In the genomic region with DNA sequence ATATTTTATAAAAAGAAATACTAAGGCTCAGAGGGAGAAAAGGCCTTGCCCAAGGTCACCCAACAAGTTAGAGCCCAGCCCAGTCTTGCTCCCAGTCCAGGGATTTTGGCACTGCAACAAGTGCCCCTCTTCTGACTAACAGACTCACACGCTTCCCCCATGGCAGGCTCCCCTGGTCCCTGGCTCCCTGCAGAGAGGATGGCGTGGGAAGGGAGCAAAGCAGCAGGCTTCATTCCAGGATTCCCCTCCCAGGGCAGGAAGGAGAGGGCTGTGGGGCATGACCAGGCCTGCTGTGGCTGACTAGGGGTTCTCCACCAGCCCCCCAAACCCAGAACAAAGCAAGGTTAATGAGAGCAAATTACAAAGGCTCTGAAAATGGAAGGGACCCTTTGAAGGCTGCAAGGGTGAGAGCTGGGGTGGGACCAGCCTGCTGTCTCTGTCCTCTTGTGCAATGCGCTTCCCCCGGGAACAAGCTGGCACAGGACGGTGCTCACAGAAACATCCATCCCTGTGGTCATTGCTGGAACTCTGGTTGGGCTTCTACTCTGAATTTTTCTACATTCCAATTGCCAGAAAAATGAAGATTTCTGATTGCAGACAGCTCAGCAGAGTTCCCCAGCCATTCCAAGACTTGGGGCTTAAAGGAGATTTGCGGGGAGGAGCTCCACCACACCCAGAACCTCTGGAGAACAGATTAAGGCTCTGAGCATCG, we compare ENCODE assay signal across 19 cellular contexts. TPM values are rescaled to one million over a fixed set of nuclear protein-coding genes. Genes with fewer than 3 reads are reported as not detected.
DNase-seq lines count a peak whose midpoint lies in the region; ATAC-seq, FAIRE-seq and TF ChIP-seq lines count a peak whose summit lies in the region.
"Had no signal": no experiment of that assay in that cellular context is flagged by ENCODE, and none has a peak within 500 bp of the region (broad histone marks: within the 10 kb centered on the region; RNA-seq: fewer than 3 reads in every experiment).

No MANE protein-coding gene starts in this region.

- no peaks in the 10 kb centered on the region for H3K36me3 ChIP-seq in astrocyte (ENCODE audit: insufficient read depth, low read length)
- no peaks in the 10 kb centered on the region for H3K36me3 ChIP-seq in CD8-positive, alpha-beta T cell (ENCODE audit: insufficient read depth, low read length)
- H3K36me3 ChIP-seq: BLaER1 had no signal

- H3K27me3 ChIP-seq in astrocyte (ENCODE audit: insufficient read depth, low read length) (peaks cover 4% of the 10 kb centered on the region), foreskin keratinocyte (no peaks in the 10 kb centered on the region)
- no peaks in the 10 kb centered on the region for H3K27me3 ChIP-seq in CD8-positive, alpha-beta T cell (ENCODE audit: insufficient read depth, low read length)
- H3K27me3 ChIP-seq: BLaER1 had no signal

- ATAC-seq in foreskin keratinocyte (peak; percentile 72), GM21737 (IDR thresholded peaks at IDR 0.05; ENCODE audit: unreplicated experiment) (no peak), HG03280 (IDR thresholded peaks at IDR 0.05; ENCODE audit: unreplicated experiment) (no peak)
- ATAC-seq in CD8-positive, alpha-beta T cell, result no peak

- H3K4me1 Mint-ChIP-seq in astrocyte (ENCODE audit: low read depth, unreplicated experiment) (peaks cover 10% of the 10 kb centered on the region), CD14-positive monocyte (peaks cover 11% of the 10 kb centered on the region)
- H3K4me1 Mint-ChIP-seq in CD8-positive, alpha-beta T cell (ENCODE audit: low read depth), result no peaks in the 10 kb centered on the region

- H3K36me3 Mint-ChIP-seq in astrocyte (ENCODE audit: low read depth, unreplicated experiment), result no peaks in the 10 kb centered on the region
- no peaks in the 10 kb centered on the region for H3K36me3 Mint-ChIP-seq in CD8-positive, alpha-beta T cell
- no peaks in the 10 kb centered on the region for H3K36me3 Mint-ChIP-seq in CD14-positive monocyte

- DNase-seq in Daoy (ENCODE audit: low read depth) (peak; percentile 78), astrocyte (ENCODE audit: low read depth) (peak; percentile 11), foreskin keratinocyte (peak; percentile 64 to 73), renal cortical epithelial cell (ENCODE audit: low read depth) (peak; percentile 31), CD14-positive monocyte (ENCODE audit: low spot score) (no peak)
- no peak for DNase-seq in CD8-positive, alpha-beta T cell
- DNase-seq: activated CD4-positive, alpha-beta T cell treated with anti-CD3 and anti-CD28 coated beads for 48 hours; activated T-cell treated with anti-CD3 and anti-CD28 coated beads, Interleukin-2, amount 50 U/mL, for 1 hour; cortex of kidney; DND-41; NCI-H2029 treated with DMSO at 0.1 percent for 48 hours; NCI-H748 treated with DMSO at 0.1 percent for 48 hours had no signal

- H3K27me3 Mint-ChIP-seq in astrocyte (ENCODE audit: low read depth, unreplicated experiment) (peaks cover 13% of the 10 kb centered on the region), CD14-positive monocyte (ENCODE audit: low read depth in 3 of 3) (peaks cover 5 to 11% (median 7%) of the 10 kb centered on the region in 3 donors)
- peaks cover 9% of the 10 kb centered on the region for H3K27me3 Mint-ChIP-seq in CD8-positive, alpha-beta T cell (ENCODE audit: low read depth)
- H3K27me3 Mint-ChIP-seq: stimulated activated naive CD8-positive, alpha-beta T cell treated with anti-CD3 and anti-CD28 coated beads, Interleukin-15, Interleukin-2, amounts not matched to agents 100 ng/mL and 50 ng/mL, for 24 hours had no signal

- no peak for FAIRE-seq in astrocyte (lab: Jason Lieb, UNC)

- H3K9me3 Mint-ChIP-seq in astrocyte (ENCODE audit: unreplicated experiment), result no peaks in the 10 kb centered on the region
- H3K9me3 Mint-ChIP-seq in CD8-positive, alpha-beta T cell, result no peaks in the 10 kb centered on the region
- peaks cover 0 to 2% (median 0%) of the 10 kb centered on the region in 7 donors for H3K9me3 Mint-ChIP-seq in CD14-positive monocyte
- H3K9me3 Mint-ChIP-seq: stimulated activated naive CD8-positive, alpha-beta T cell treated with anti-CD3 and anti-CD28 coated beads, Interleukin-15, Interleukin-2, amounts not matched to agents 100 ng/mL and 50 ng/mL, for 24 hours; T-helper 2 cell treated with Interferon-gamma antibody and Interleukin-4, amounts not matched to agents 5 μg/mL and 100 μg/mL, for 36 hours had no signal

- H3K27ac Mint-ChIP-seq in astrocyte (ENCODE audit: unreplicated experiment) (no peak overlapping the region), CD14-positive monocyte (no peak overlapping the region)
- H3K27ac Mint-ChIP-seq in CD8-positive, alpha-beta T cell, result no peak overlapping the region
- H3K27ac Mint-ChIP-seq: stimulated activated naive CD8-positive, alpha-beta T cell treated with anti-CD3 and anti-CD28 coated beads, Interleukin-15, Interleukin-2, amounts not matched to agents 100 ng/mL and 50 ng/mL, for 24 hours; T-helper 2 cell treated with Interferon-gamma antibody and Interleukin-4, amounts not matched to agents 5 μg/mL and 100 μg/mL, for 36 hours had no signal

- peaks cover 25% of the 10 kb centered on the region for H3K4me1 ChIP-seq in astrocyte (ENCODE audit: insufficient read depth, low read length)
- H3K4me1 ChIP-seq in foreskin keratinocyte, result peaks cover 29% of the 10 kb centered on the region
- H3K4me1 ChIP-seq in CD8-positive, alpha-beta T cell (ENCODE audit: insufficient read depth, low read length), result no peaks in the 10 kb centered on the region
- H3K4me1 ChIP-seq: BLaER1 had no signal

- CTCF ChIA-PET in CD8-positive, alpha-beta T cell (lab: Charles Lee), result interaction anchor here (0.9 kb wide), 1 partner anchor 24 kb away, joined by 4 read pairs; no protein-coding TSS in a partner anchor

- H3K27ac ChIP-seq in astrocyte (ENCODE audit: low read depth, low read length) (peak overlapping the region; percentile 31), foreskin keratinocyte (peak overlapping the region; percentile 58)
- H3K27ac ChIP-seq in CD8-positive, alpha-beta T cell (ENCODE audit: low read depth, low read length), result no peak overlapping the region
- H3K27ac ChIP-seq: BLaER1 had no signal

- no peaks in the 10 kb centered on the region for H3K9me3 ChIP-seq in astrocyte (ENCODE audit: insufficient read depth, low read depth, low read length)
- no peaks in the 10 kb centered on the region for H3K9me3 ChIP-seq in CD8-positive, alpha-beta T cell (ENCODE audit: low read length)
- H3K9me3 ChIP-seq: BLaER1 had no signal

- H3K9ac ChIP-seq in astrocyte (ENCODE audit: low read length), result no peak overlapping the region
- H3K9ac ChIP-seq: BLaER1 had no signal

- intact Hi-C loops in CD8-positive, alpha-beta T cell (cut with DNase I, micrococcal nuclease), result no loop called here
- intact Hi-C loops in CD14-positive monocyte (cut with micrococcal nuclease), result no loop called here

- H3K4me3 ChIP-seq in astrocyte (ENCODE audit: insufficient read depth, low read depth, low read length), result no peak overlapping the region
- no peak overlapping the region for H3K4me3 ChIP-seq in CD8-positive, alpha-beta T cell (ENCODE audit: low read depth, low read length)
- H3K4me3 ChIP-seq: BLaER1, smooth muscle cell had no signal

- no peaks in the 10 kb centered on the region for H3K79me2 ChIP-seq in astrocyte (ENCODE audit: insufficient read depth, low read length)

- POLR2A ChIA-PET in CD8-positive, alpha-beta T cell (lab: Charles Lee), result no interaction called here

- H2AFZ ChIP-seq in astrocyte (ENCODE audit: low read depth, low read length), result peak overlapping the region; percentile 58

- H4K20me1 ChIP-seq in astrocyte (ENCODE audit: insufficient read depth, low read length), result no peaks in the 10 kb centered on the region
- H4K20me1 ChIP-seq: BLaER1 had no signal

- no peak for TF ChIP-seq CTCF in astrocyte (IDR thresholded peaks at IDR 0.05; ENCODE audit: insufficient read depth, low read depth, low read length)
- TF ChIP-seq CTCF in foreskin keratinocyte (conservative IDR thresholded peaks at IDR 0.05), result no peak
- TF ChIP-seq CTCF in CD8-positive, alpha-beta T cell (IDR thresholded peaks at IDR 0.05), result no peak
- TF ChIP-seq CTCF in CD14-positive monocyte (IDR thresholded peaks at IDR 0.05), result no peak

- peak overlapping the region; percentile 43 for H3K4me2 ChIP-seq in astrocyte (ENCODE audit: low read length)
- H3K4me2 ChIP-seq: BLaER1, smooth muscle cell had no signal

- H3K4me3 Mint-ChIP-seq in astrocyte (ENCODE audit: unreplicated experiment), result no peak overlapping the region
- no peak overlapping the region for H3K4me3 Mint-ChIP-seq in CD8-positive, alpha-beta T cell
- no peak overlapping the region for H3K4me3 Mint-ChIP-seq in CD14-positive monocyte
- H3K4me3 Mint-ChIP-seq: stimulated activated naive CD8-positive, alpha-beta T cell treated with anti-CD3 and anti-CD28 coated beads, Interleukin-15, Interleukin-2, amounts not matched to agents 100 ng/mL and 50 ng/mL, for 24 hours; T-helper 2 cell treated with Interferon-gamma antibody and Interleukin-4, amounts not matched to agents 5 μg/mL and 100 μg/mL, for 36 hours had no signal

RNA-seq across cellular contexts. Expression of gene FAT2, which starts 37.1 kb away (rescaled TPM):
- 0.06 and 0.11 TPM in 2 replicates for total RNA-seq in Daoy (2014; rRNA removed; shearing (Covaris generic))
- total RNA-seq in astrocyte (0.07 and 0.14 TPM in 2 replicates), foreskin keratinocyte (85.9 and 95.1 TPM in 2 replicates), renal cortical epithelial cell (0.17 and 0.89 TPM in 2 replicates)
- polyA plus RNA-seq in foreskin keratinocyte (26.4 and 26.8 TPM in 2 replicates), CD14-positive monocyte (not detected)
- total RNA-seq in CD8-positive, alpha-beta T cell, result not detected
- total RNA-seq: lung microvascular endothelial cell had no signal

RNA-seq across cellular contexts. Expression of gene SPARC, which starts 58.4 kb away (rescaled TPM):
- total RNA-seq in Daoy (2014; rRNA removed; shearing (Covaris generic)), result 364 and 386 TPM in 2 replicates
- 15,667 and 20,724 TPM in 2 replicates for total RNA-seq in astrocyte
- 459 and 490 TPM in 2 replicates for total RNA-seq in foreskin keratinocyte
- polyA plus RNA-seq in foreskin keratinocyte, result 365 and 441 TPM in 2 replicates
- 103 and 242 TPM in 2 replicates for total RNA-seq in renal cortical epithelial cell
- under 1 TPM in 1 of 2 experiments, not detected in 1; 0.39 TPM for total RNA-seq in CD8-positive, alpha-beta T cell
- polyA plus RNA-seq in CD14-positive monocyte, result 10 to 100 TPM; 10.7 to 19.7 TPM

Comparison
In these comparisons a context has a peak if more than half of its experiments do, and no peak if none do; other contexts are left out.
1. DNase-seq: peak in Daoy (single experiment), astrocyte (single experiment), foreskin keratinocyte (2 of 2) and renal cortical epithelial cell (single experiment); none in CD8-positive, alpha-beta T cell (0 of 7) and CD14-positive monocyte (single experiment).
2. RNA of gene FAT2, which starts 37.1 kb away (total RNA-seq): 85.9 to 95.1 TPM in foreskin keratinocyte; 0.17 to 0.89 TPM in renal cortical epithelial cell, 0.07 to 0.14 TPM in astrocyte, 0.06 to 0.11 TPM in Daoy and not detected in CD8-positive, alpha-beta T cell; every median in the first group is over 10 times any median in the second.
3. RNA of gene SPARC, which starts 58.4 kb away (total RNA-seq): 15,667 to 20,724 TPM in astrocyte, 459 to 490 TPM in foreskin keratinocyte, 364 to 386 TPM in Daoy and 103 to 242 TPM in renal cortical epithelial cell; 0.39 TPM in CD8-positive, alpha-beta T cell; every median in the first group is over 10 times any median in the second.